ENCODE assay signal across 7 cellular contexts in the genomic region with DNA sequence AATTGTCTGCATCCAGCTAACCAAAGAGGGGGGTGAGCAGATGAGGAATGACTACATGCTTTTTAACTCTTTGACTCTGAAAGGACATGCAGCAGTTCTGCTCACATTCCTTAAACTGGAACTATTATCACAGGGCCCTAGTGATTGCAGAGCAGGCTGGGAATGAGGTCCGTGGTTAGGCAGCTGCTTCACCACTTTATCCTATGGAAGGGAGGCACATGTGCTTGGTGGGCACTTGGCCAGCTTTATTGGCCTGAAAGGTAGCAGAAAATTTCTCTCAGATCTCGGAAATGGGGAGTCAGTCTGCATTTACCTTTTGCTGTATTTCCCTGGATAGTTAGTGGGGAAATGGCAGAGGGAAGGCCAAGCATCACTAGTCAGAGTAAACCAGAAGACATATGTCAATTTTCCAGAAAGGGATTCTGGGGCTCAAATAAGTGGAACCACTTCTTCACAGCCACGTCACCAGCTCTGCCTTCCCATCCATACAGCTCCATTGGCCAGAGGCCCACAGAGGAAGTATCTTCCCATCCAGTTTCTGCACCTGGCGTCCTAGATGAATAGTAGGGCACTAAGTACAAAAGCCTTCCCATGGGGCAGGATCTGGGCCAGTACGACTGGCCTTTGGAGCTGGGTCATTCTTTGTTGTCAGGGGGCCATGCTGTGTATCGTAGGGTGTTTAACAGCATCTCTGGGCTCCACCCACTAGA.
"Had no signal": no experiment of that assay in that cellular context is flagged by ENCODE, and none has a peak within 500 bp of the region (broad histone marks: within the 10 kb centered on the region; RNA-seq: fewer than 3 reads in every experiment).

No MANE protein-coding gene starts in this region.

- H3K27me3 Mint-ChIP-seq: IgD-negative memory B cell had no signal

- H3K36me3 Mint-ChIP-seq: IgD-negative memory B cell had no signal

- H3K4me3 ChIP-seq: GM23338 had no signal

- ATAC-seq: GM23338, HepG2 had no signal

- H3K4me3 Mint-ChIP-seq: GM23338, H9, IgD-negative memory B cell had no signal

- H3K4me1 Mint-ChIP-seq: IgD-negative memory B cell had no signal

- H3K9me3 Mint-ChIP-seq: H9 had no signal

- DNase-seq: H9, HCEC 1CT had no signal

- H3K4me2 ChIP-seq: GM23338 had no signal

- H2AFZ ChIP-seq: GM23338 had no signal

- H3K27ac Mint-ChIP-seq: GM23338, H9, IgD-negative memory B cell had no signal

- FAIRE-seq: H1, H54, HepG2 had no signal
